ENCODE assay signal across 13 cellular contexts in genomic region chr6:165701564-165702354, GRCh38. TPM values are rescaled to one million over a fixed set of nuclear protein-coding genes. Genes with fewer than 3 reads are reported as not detected.
A peak's percentile ranks its signal among the peaks of the same experiment; 100 is the strongest.
DNase-seq lines count a peak whose midpoint lies in the region; ATAC-seq and TF ChIP-seq lines count a peak whose summit lies in the region.
"Had no signal": no experiment of that assay in that cellular context is flagged by ENCODE, and none has a peak within 500 bp of the region (broad histone marks: within the 10 kb centered on the region; RNA-seq: fewer than 3 reads in every experiment).

No MANE protein-coding gene starts in this region.

- no peaks in the 10 kb centered on the region for H3K4me1 Mint-ChIP-seq in CD8-positive, alpha-beta T cell (ENCODE audit: low read depth)
- H3K4me1 Mint-ChIP-seq in endodermal cell, result no peaks in the 10 kb centered on the region

- POLR2A ChIA-PET in CD8-positive, alpha-beta T cell (lab: Charles Lee), result no interaction called here

- H3K4me1 ChIP-seq in CD8-positive, alpha-beta T cell (ENCODE audit: insufficient read depth, low read length), result no peaks in the 10 kb centered on the region
- H3K4me1 ChIP-seq in endodermal cell (ENCODE audit: control insufficient read depth, insufficient read depth, low read length), result no peaks in the 10 kb centered on the region

- H3K4me3 ChIP-seq in CD8-positive, alpha-beta T cell (ENCODE audit: low read depth, low read length), result no peak overlapping the region
- H3K4me3 ChIP-seq in endodermal cell (ENCODE audit: low read length), result no peak overlapping the region
- H3K4me3 ChIP-seq: tibial artery had no signal

- CTCF ChIA-PET in CD8-positive, alpha-beta T cell (lab: Charles Lee), result no interaction called here

- DNase-seq in myocyte (ENCODE audit: low read depth) (peak; percentile 32), NCI-H128 (lab: John Stamatoyannopoulos, UW; ENCODE audit: unreplicated experiment) (no peak), endodermal cell (no peak)
- no peak for DNase-seq in CD8-positive, alpha-beta T cell
- DNase-seq: activated naive CD4-positive, alpha-beta T cell treated with anti-CD3 and anti-CD28 coated beads, Interleukin-2, amount 50 U/mL, for 16 hours; NCI-H1417; NCI-H510A; SHP77; tibial artery had no signal

- TF ChIP-seq POLR2A in GM18505 (IDR thresholded peaks at IDR 0.05; ENCODE audit: borderline replicate concordance, extremely low read depth, insufficient read depth, insufficient read length), result no peak

- WGBS in endodermal cell (ENCODE audit: insufficient coverage in 1 of 2, insufficient read length in 1 of 2), 2 experiments, result 94 to 98% methylated on average over 10 to 11 of the region's 11 CpGs

- H3K9ac ChIP-seq in endodermal cell (ENCODE audit: extremely low read depth, low read length, poor library complexity, severe bottlenecking), result no peak overlapping the region

- intact Hi-C loops in CD8-positive, alpha-beta T cell (cut with DNase I, micrococcal nuclease), result no loop called here

- H3K36me3 ChIP-seq in CD8-positive, alpha-beta T cell (ENCODE audit: insufficient read depth, low read length), result no peaks in the 10 kb centered on the region
- no peaks in the 10 kb centered on the region for H3K36me3 ChIP-seq in endodermal cell (ENCODE audit: control insufficient read depth, insufficient read depth, low read length)
- H3K36me3 ChIP-seq: tibial artery had no signal

- H3K27ac ChIP-seq in CD8-positive, alpha-beta T cell (ENCODE audit: low read depth, low read length), result no peak overlapping the region
- H3K27ac ChIP-seq in endodermal cell (ENCODE audit: low read depth, low read length), result no peak overlapping the region
- H3K27ac ChIP-seq: tibial artery had no signal

- no peaks in the 10 kb centered on the region for H3K27me3 Mint-ChIP-seq in CD8-positive, alpha-beta T cell (ENCODE audit: low read depth)
- H3K27me3 Mint-ChIP-seq in endodermal cell (ENCODE audit: insufficient read depth), result peaks cover 7% of the 10 kb centered on the region

- H3K27ac Mint-ChIP-seq in CD8-positive, alpha-beta T cell, result no peak overlapping the region
- H3K27ac Mint-ChIP-seq in endodermal cell, result no peak overlapping the region

- no peak for TF ChIP-seq CTCF in CD8-positive, alpha-beta T cell (IDR thresholded peaks at IDR 0.05)
- no peak for TF ChIP-seq CTCF in endodermal cell (conservative IDR thresholded peaks at IDR 0.05)

- no peaks in the 10 kb centered on the region for H3K36me3 Mint-ChIP-seq in CD8-positive, alpha-beta T cell
- H3K36me3 Mint-ChIP-seq in endodermal cell (ENCODE audit: low read depth), result no peaks in the 10 kb centered on the region

- ATAC-seq in GM19025 (IDR thresholded peaks at IDR 0.05; ENCODE audit: low read depth, unreplicated experiment), result peak; percentile 65
- peak; percentile 71 for ATAC-seq in HG02759 (IDR thresholded peaks at IDR 0.05; ENCODE audit: unreplicated experiment)
- peak; percentile 41 for ATAC-seq in HG03520 (IDR thresholded peaks at IDR 0.05; ENCODE audit: unreplicated experiment)
- no peak for ATAC-seq in GM18505 (IDR thresholded peaks at IDR 0.05; ENCODE audit: unreplicated experiment)
- ATAC-seq in CD8-positive, alpha-beta T cell, result no peak

- H3K27me3 ChIP-seq in CD8-positive, alpha-beta T cell (ENCODE audit: insufficient read depth, low read length), result no peaks in the 10 kb centered on the region
- H3K27me3 ChIP-seq in endodermal cell (ENCODE audit: control insufficient read depth, insufficient read depth, low read length, poor library complexity, severe bottlenecking), result no peaks in the 10 kb centered on the region
- H3K27me3 ChIP-seq: tibial artery had no signal

- no peak overlapping the region for H3K4me3 Mint-ChIP-seq in CD8-positive, alpha-beta T cell
- no peak overlapping the region for H3K4me3 Mint-ChIP-seq in endodermal cell

- H3K9me3 Mint-ChIP-seq in CD8-positive, alpha-beta T cell, result peaks cover 4% of the 10 kb centered on the region
- H3K9me3 Mint-ChIP-seq in endodermal cell, result peaks cover 2% of the 10 kb centered on the region

- no peaks in the 10 kb centered on the region for H3K9me3 ChIP-seq in CD8-positive, alpha-beta T cell (ENCODE audit: low read length)
- H3K9me3 ChIP-seq in endodermal cell (ENCODE audit: control insufficient read depth, low read length), result peaks cover 7% of the 10 kb centered on the region
- H3K9me3 ChIP-seq: tibial artery had no signal

RNA-seq across cellular contexts. Expression of gene PDE10A, which starts 38.7 kb away (rescaled TPM):
- total RNA-seq in myocyte (15.8 and 16.2 TPM in 2 replicates), endodermal cell (10 to 100 TPM; 22.8 to 27.8 TPM)
- 7.1 TPM for polyA plus RNA-seq in myocyte (2012)
- not detected for total RNA-seq in CD8-positive, alpha-beta T cell
- 13.8 TPM for polyA plus RNA-seq in endodermal cell (2013, experiment 1 of 2)
- polyA plus RNA-seq in endodermal cell (2013, experiment 2 of 2), result 12.8 TPM

Comparison
In these comparisons a context has a peak if more than half of its experiments do, and no peak if none do; other contexts are left out.
1. ATAC-seq: peak in GM19025 (single experiment), HG02759 (single experiment) and HG03520 (single experiment); none in GM18505 (single experiment) and CD8-positive, alpha-beta T cell (single experiment).
2. RNA of gene PDE10A, which starts 38.7 kb away (total RNA-seq): 22.8 to 27.8 TPM in endodermal cell and 15.8 to 16.2 TPM in myocyte; not detected in CD8-positive, alpha-beta T cell; every median in the first group is over 10 times any median in the second.